Comparison of ENCODE assay signal across 27 cellular contexts in the genomic region with DNA sequence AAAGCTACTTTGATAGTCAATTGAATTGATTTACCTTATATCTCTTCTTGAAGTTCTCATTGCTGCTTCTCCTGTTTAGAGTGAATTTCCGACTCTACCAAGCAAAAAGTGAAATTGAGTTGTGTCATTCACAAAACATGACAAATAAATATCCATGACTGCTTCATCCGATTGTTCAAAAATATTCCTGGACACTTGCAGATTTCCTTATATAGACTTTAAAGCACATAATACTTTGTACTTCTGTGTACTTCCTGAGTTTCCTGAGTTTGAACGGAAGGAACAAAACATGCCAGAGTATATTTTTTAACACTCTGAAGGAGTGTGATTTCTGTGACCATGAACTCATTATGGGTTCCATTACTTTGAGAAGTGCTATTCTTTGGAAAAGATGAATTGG. TPM values are rescaled to one million over a fixed set of nuclear protein-coding genes. Genes with fewer than 3 reads are reported as not detected.
"Had no signal": no experiment of that assay in that cellular context is flagged by ENCODE, and none has a peak within 500 bp of the region (broad histone marks: within the 10 kb centered on the region; RNA-seq: fewer than 3 reads in every experiment).

No MANE protein-coding gene starts in this region.

- H3K27ac ChIP-seq: colonic mucosa, coronary artery, dorsolateral prefrontal cortex, epithelial cell of prostate, esophagus muscularis mucosa, esophagus squamous epithelium, foreskin keratinocyte, gastrocnemius medialis, gastroesophageal sphincter, heart left ventricle, heart right ventricle had no signal

- ATAC-seq: effector memory CD8-positive, alpha-beta T cell; esophagus mucosa; foreskin keratinocyte; gastrocnemius medialis; gastroesophageal sphincter; heart left ventricle; heart right ventricle had no signal

- DNase-seq: colonic mucosa; cortex of kidney; dorsolateral prefrontal cortex; effector CD4-positive, alpha-beta T cell; effector CD8-positive, alpha-beta T cell; effector memory CD4-positive, alpha-beta T cell; effector memory CD8-positive, alpha-beta T cell; endodermal cell; erythroblast; esophagus squamous epithelium; foreskin fibroblast; foreskin keratinocyte; foreskin melanocyte; gastrocnemius medialis; glutamatergic neuron; head of caudate nucleus; heart left ventricle; heart right ventricle had no signal

- H3K36me3 ChIP-seq: colonic mucosa, esophagus muscularis mucosa, esophagus squamous epithelium, gastrocnemius medialis, gastroesophageal sphincter, heart left ventricle, heart right ventricle had no signal

- H3K4me3 ChIP-seq: colonic mucosa, coronary artery, dorsolateral prefrontal cortex, esophagus muscularis mucosa, esophagus squamous epithelium, gastrocnemius medialis, gastroesophageal sphincter, heart left ventricle, heart right ventricle had no signal

- FAIRE-seq: colon, endometrium, frontal cortex had no signal

- H3K27me3 ChIP-seq: colonic mucosa, dorsolateral prefrontal cortex, esophagus muscularis mucosa, esophagus squamous epithelium, foreskin keratinocyte, gastrocnemius medialis, gastroesophageal sphincter, heart left ventricle, heart right ventricle had no signal

- H3K9me3 ChIP-seq: colonic mucosa, esophagus muscularis mucosa, esophagus squamous epithelium, gastrocnemius medialis, gastroesophageal sphincter, heart left ventricle, heart right ventricle had no signal

- H3K4me1 ChIP-seq: colonic mucosa, foreskin keratinocyte, gastrocnemius medialis had no signal

RNA-seq across cellular contexts. Expression of a gene that starts 20.5 kb away (rescaled TPM):
- total RNA-seq: chondrocyte, foreskin keratinocyte had no signal
- polyA plus RNA-seq: foreskin keratinocyte had no signal
